ENCODE assay signal across 8 cellular contexts in the genomic region with DNA sequence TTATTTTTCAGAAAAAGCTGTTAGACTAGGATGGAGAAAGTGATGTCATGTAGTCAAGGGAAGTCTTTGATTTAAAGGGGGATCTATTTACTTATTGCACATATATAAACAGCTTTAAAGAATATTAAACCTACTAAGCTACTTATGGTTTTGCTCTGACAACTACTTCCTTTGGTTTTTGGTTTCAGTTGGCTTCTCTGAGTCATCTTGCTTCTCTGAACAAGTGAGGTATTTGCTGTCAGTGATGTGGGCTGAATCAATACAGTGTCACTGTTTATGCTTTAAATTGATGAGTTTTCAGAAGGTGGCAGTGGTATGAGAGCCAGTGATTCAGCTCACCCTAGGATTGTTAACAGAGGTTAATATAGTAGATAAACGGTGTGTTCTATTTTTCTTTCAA.
A peak's percentile ranks its signal among the peaks of the same experiment; 100 is the strongest.
DNase-seq lines count a peak whose midpoint lies in the region; ATAC-seq, FAIRE-seq and TF ChIP-seq lines count a peak whose summit lies in the region.

No MANE protein-coding gene starts in this region.

- ATAC-seq in GM19468 (IDR thresholded peaks at IDR 0.05; ENCODE audit: extremely low read depth, unreplicated experiment) = peak; percentile 99
- ATAC-seq in HG03439 (IDR thresholded peaks at IDR 0.05; ENCODE audit: unreplicated experiment) = peak; percentile 99
- ATAC-seq in GM23338 = no peak

- H3K9me3 Mint-ChIP-seq in glutamatergic neuron (ENCODE audit: unreplicated experiment) (no peaks in the 10 kb centered on the region), GM23338 (peaks cover 2% of the 10 kb centered on the region; the same call in 1 of the 3 replicates)

- peak; percentile 25 for DNase-seq in EH (ENCODE audit: low read depth)
- peak; percentile 94 for DNase-seq in bronchial epithelial cell (ENCODE audit: low read depth)
- DNase-seq in glutamatergic neuron = no peak
- DNase-seq in prostate gland (ENCODE audit: low spot score) = no peak
- DNase-seq in DMS153 (lab: John Stamatoyannopoulos, UW) = no peak
- no peak for DNase-seq in GM23338 (ENCODE audit: low spot score)

- intact Hi-C loops in prostate gland (cut with DNase I) = no loop called here

- no peak overlapping the region for H3K4me3 ChIP-seq in bronchial epithelial cell (ENCODE audit: low read depth, low read length)
- H3K4me3 ChIP-seq in prostate gland = no peak overlapping the region
- H3K4me3 ChIP-seq in GM23338 = no peak overlapping the region

- no peaks in the 10 kb centered on the region for H3F3A ChIP-seq in GM23338 (replicated peaks; ENCODE audit: low read depth)

- H3K27me3 ChIP-seq in bronchial epithelial cell (ENCODE audit: control insufficient read depth, insufficient read depth, low read length) (no peaks in the 10 kb centered on the region), prostate gland (replicated peaks; ENCODE audit: insufficient read depth) (no peaks in the 10 kb centered on the region), GM23338 (ENCODE audit: insufficient read depth) (no peaks in the 10 kb centered on the region)

- no peak for FAIRE-seq in bronchial epithelial cell (lab: Jason Lieb, UNC)

- H3K4me2 ChIP-seq in GM23338 = no peak overlapping the region

- H3K27me3 Mint-ChIP-seq in glutamatergic neuron (ENCODE audit: unreplicated experiment) (peaks cover 4% of the 10 kb centered on the region), GM23338 (ENCODE audit: insufficient read depth, low read depth, poor library complexity) (peaks cover 1% of the 10 kb centered on the region)

- no peak for TF ChIP-seq POLR2A in prostate gland (IDR thresholded peaks at IDR 0.05)

- no peaks in the 10 kb centered on the region for H3K9me2 ChIP-seq in GM23338 (ENCODE audit: insufficient read depth)

- H3K36me3 Mint-ChIP-seq in glutamatergic neuron (ENCODE audit: unreplicated experiment) = no peaks in the 10 kb centered on the region
- peaks cover 2% of the 10 kb centered on the region; the same call in 1 of the 3 replicates for H3K36me3 Mint-ChIP-seq in GM23338 (ENCODE audit: low read depth)

- no peak overlapping the region for H3K4me3 Mint-ChIP-seq in glutamatergic neuron (ENCODE audit: unreplicated experiment)
- H3K4me3 Mint-ChIP-seq in GM23338 = no peak overlapping the region

- no peaks in the 10 kb centered on the region for H3K9me3 ChIP-seq in prostate gland

- WGBS in prostate gland = 89% methylated on average over 1 of the region's 1 CpG

- no peaks in the 10 kb centered on the region for H3K36me3 ChIP-seq in bronchial epithelial cell (ENCODE audit: control insufficient read depth, insufficient read depth, low read length)
- H3K36me3 ChIP-seq in prostate gland = no peaks in the 10 kb centered on the region
- no peaks in the 10 kb centered on the region for H3K36me3 ChIP-seq in GM23338 (ENCODE audit: insufficient read depth)

- H2AFZ ChIP-seq in GM23338 = no peak overlapping the region

- H3K27ac ChIP-seq in prostate gland (no peak overlapping the region), GM23338 (ENCODE audit: low read depth) (no peak overlapping the region)

- H3K4me1 Mint-ChIP-seq in glutamatergic neuron (ENCODE audit: low read depth, unreplicated experiment) = no peaks in the 10 kb centered on the region
- no peaks in the 10 kb centered on the region for H3K4me1 Mint-ChIP-seq in GM23338

- TF ChIP-seq CTCF in bronchial epithelial cell (IDR thresholded peaks at IDR 0.05; ENCODE audit: insufficient read depth, low read length, severe bottlenecking) (no peak), glutamatergic neuron (IDR thresholded peaks at IDR 0.05; ENCODE audit: partially characterized antibody, unreplicated experiment) (no peak), prostate gland (IDR thresholded peaks at IDR 0.05) (no peak), GM23338 (conservative IDR thresholded peaks at IDR 0.05; ENCODE audit: low read depth in 2 of 2) (no peak)

- H3K27ac Mint-ChIP-seq in glutamatergic neuron (ENCODE audit: unreplicated experiment) (no peak overlapping the region), GM23338 (no peak overlapping the region)

- no peaks in the 10 kb centered on the region for H4K20me1 ChIP-seq in GM23338 (replicated peaks; ENCODE audit: insufficient read depth)

- no peaks in the 10 kb centered on the region for H3K4me1 ChIP-seq in prostate gland (replicated peaks)
- no peaks in the 10 kb centered on the region for H3K4me1 ChIP-seq in GM23338 (ENCODE audit: insufficient read depth)

- H3K79me2 ChIP-seq in GM23338 (replicated peaks; ENCODE audit: insufficient read depth) = no peaks in the 10 kb centered on the region

TF ChIP-seq in GM23338, 12 proteins besides CTCF, POLR2A, EP300 and RAD21:
- TF ChIP-seq EZH2phosphoT487 (IDR thresholded peaks at IDR 0.05; ENCODE audit: unreplicated experiment) = no peak
- TF ChIP-seq, protein P1, sequence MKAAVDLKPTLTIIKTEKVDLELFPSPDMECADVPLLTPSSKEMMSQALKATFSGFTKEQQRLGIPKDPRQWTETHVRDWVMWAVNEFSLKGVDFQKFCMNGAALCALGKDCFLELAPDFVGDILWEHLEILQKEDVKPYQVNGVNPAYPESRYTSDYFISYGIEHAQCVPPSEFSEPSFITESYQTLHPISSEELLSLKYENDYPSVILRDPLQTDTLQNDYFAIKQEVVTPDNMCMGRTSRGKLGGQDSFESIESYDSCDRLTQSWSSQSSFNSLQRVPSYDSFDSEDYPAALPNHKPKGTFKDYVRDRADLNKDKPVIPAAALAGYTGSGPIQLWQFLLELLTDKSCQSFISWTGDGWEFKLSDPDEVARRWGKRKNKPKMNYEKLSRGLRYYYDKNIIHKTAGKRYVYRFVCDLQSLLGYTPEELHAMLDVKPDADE (IDR thresholded peaks at IDR 0.05) = no peak
- TF ChIP-seq NANOG (IDR thresholded peaks at IDR 0.05; ENCODE audit: borderline replicate concordance) = no peak
- TF ChIP-seq, protein P2, sequence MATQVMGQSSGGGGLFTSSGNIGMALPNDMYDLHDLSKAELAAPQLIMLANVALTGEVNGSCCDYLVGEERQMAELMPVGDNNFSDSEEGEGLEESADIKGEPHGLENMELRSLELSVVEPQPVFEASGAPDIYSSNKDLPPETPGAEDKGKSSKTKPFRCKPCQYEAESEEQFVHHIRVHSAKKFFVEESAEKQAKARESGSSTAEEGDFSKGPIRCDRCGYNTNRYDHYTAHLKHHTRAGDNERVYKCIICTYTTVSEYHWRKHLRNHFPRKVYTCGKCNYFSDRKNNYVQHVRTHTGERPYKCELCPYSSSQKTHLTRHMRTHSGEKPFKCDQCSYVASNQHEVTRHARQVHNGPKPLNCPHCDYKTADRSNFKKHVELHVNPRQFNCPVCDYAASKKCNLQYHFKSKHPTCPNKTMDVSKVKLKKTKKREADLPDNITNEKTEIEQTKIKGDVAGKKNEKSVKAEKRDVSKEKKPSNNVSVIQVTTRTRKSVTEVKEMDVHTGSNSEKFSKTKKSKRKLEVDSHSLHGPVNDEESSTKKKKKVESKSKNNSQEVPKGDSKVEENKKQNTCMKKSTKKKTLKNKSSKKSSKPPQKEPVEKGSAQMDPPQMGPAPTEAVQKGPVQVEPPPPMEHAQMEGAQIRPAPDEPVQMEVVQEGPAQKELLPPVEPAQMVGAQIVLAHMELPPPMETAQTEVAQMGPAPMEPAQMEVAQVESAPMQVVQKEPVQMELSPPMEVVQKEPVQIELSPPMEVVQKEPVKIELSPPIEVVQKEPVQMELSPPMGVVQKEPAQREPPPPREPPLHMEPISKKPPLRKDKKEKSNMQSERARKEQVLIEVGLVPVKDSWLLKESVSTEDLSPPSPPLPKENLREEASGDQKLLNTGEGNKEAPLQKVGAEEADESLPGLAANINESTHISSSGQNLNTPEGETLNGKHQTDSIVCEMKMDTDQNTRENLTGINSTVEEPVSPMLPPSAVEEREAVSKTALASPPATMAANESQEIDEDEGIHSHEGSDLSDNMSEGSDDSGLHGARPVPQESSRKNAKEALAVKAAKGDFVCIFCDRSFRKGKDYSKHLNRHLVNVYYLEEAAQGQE (IDR thresholded peaks at IDR 0.05; ENCODE audit: unreplicated experiment) = no peak
TF ChIP-seq in GM23338: peak in this region for 0.

Comparison
In these comparisons a context has a peak if more than half of its experiments do, and no peak if none do; other contexts are left out.
1. DNase-seq: peak in EH (single experiment) and bronchial epithelial cell (single experiment); none in glutamatergic neuron (single experiment), prostate gland (single experiment), DMS153 (single experiment) and GM23338 (single experiment).